In genomic region chr20:32434434-32434833, GRCh38 we compare ENCODE assay signal across 18 cellular contexts.
DNase-seq lines count a peak whose midpoint lies in the region; ATAC-seq and TF ChIP-seq lines count a peak whose summit lies in the region.
"Had no signal": no experiment of that assay in that cellular context is flagged by ENCODE, and none has a peak within 500 bp of the region (broad histone marks: within the 10 kb centered on the region; RNA-seq: fewer than 3 reads in every experiment).

No MANE protein-coding gene starts in this region.

- no peak overlapping the region for H3K4me2 ChIP-seq in hepatocyte
- H3K4me2 ChIP-seq in smooth muscle cell, result peak overlapping the region; percentile 51
- H3K4me2 ChIP-seq: BLaER1 treated with 17β-estradiol and CSF1 and Interleukin-3, amounts not matched to agents 10 nM and 100 nM had no signal

- CTCF ChIA-PET in activated CD4-positive, alpha-beta memory T cell treated with anti-CD3 and anti-CD28 coated beads for 36 hours (lab: Charles Lee), result no interaction called here
- CTCF ChIA-PET in activated CD4-positive, alpha-beta memory T cell treated with anti-CD3 and anti-CD28 coated beads, Interleukin-2, amount 10 ng/mL, durations not matched to agents 7 days and 5 days (lab: Charles Lee), result no interaction called here

- H3K27ac ChIP-seq in hepatocyte (no peak overlapping the region), smooth muscle cell (ENCODE audit: low read depth) (peak overlapping the region; percentile 68)
- H3K27ac ChIP-seq: BLaER1 treated with 17β-estradiol and CSF1 and Interleukin-3, amounts not matched to agents 10 nM and 100 nM had no signal

- H3K27ac Mint-ChIP-seq in activated CD4-positive, alpha-beta memory T cell treated with anti-CD3 and anti-CD28 coated beads for 36 hours, result peak overlapping the region; percentile 38
- H3K27ac Mint-ChIP-seq in activated CD4-positive, alpha-beta memory T cell treated with anti-CD3 and anti-CD28 coated beads, Interleukin-2, amount 10 ng/mL, durations not matched to agents 7 days and 5 days, result no peak overlapping the region
- H3K27ac Mint-ChIP-seq: CD8-positive, alpha-beta T cell had no signal

- no peak for ATAC-seq in stimulated activated naive CD8-positive, alpha-beta T cell treated with anti-CD3 and anti-CD28 coated beads, Interleukin-15, Interleukin-2, amounts not matched to agents 100 U/mL and 50 U/mL, for 24 hours
- no peak for ATAC-seq in GM18909 (IDR thresholded peaks at IDR 0.05; ENCODE audit: poor library complexity, unreplicated experiment)
- ATAC-seq: CD8-positive, alpha-beta T cell had no signal

- no peaks in the 10 kb centered on the region for H3K9me2 ChIP-seq in hepatocyte (replicated peaks; ENCODE audit: insufficient read depth)

- H3K4me3 ChIP-seq in hepatocyte (no peak overlapping the region), smooth muscle cell (no peak overlapping the region)
- H3K4me3 ChIP-seq: BLaER1 treated with 17β-estradiol and CSF1 and Interleukin-3, amounts not matched to agents 10 nM and 100 nM had no signal

- H3K4me1 Mint-ChIP-seq in activated CD4-positive, alpha-beta memory T cell treated with anti-CD3 and anti-CD28 coated beads for 36 hours (ENCODE audit: low read depth), result peaks cover 12% of the 10 kb centered on the region
- H3K4me1 Mint-ChIP-seq in activated CD4-positive, alpha-beta memory T cell treated with anti-CD3 and anti-CD28 coated beads, Interleukin-2, amount 10 ng/mL, durations not matched to agents 7 days and 5 days, result peaks cover 13% of the 10 kb centered on the region

- H3K9me3 Mint-ChIP-seq in activated CD4-positive, alpha-beta memory T cell treated with anti-CD3 and anti-CD28 coated beads for 36 hours, result no peaks in the 10 kb centered on the region
- no peaks in the 10 kb centered on the region for H3K9me3 Mint-ChIP-seq in activated CD4-positive, alpha-beta memory T cell treated with anti-CD3 and anti-CD28 coated beads, Interleukin-2, amount 10 ng/mL, durations not matched to agents 7 days and 5 days
- H3K9me3 Mint-ChIP-seq: CD8-positive, alpha-beta T cell had no signal

- H3K36me3 Mint-ChIP-seq in activated CD4-positive, alpha-beta memory T cell treated with anti-CD3 and anti-CD28 coated beads for 36 hours, result peaks cover 61% of the 10 kb centered on the region
- peaks cover 74% of the 10 kb centered on the region for H3K36me3 Mint-ChIP-seq in activated CD4-positive, alpha-beta memory T cell treated with anti-CD3 and anti-CD28 coated beads, Interleukin-2, amount 10 ng/mL, durations not matched to agents 7 days and 5 days (ENCODE audit: low read depth)

- H4K20me1 ChIP-seq in hepatocyte (ENCODE audit: insufficient read depth, poor library complexity, severe bottlenecking) (peaks cover 5% of the 10 kb centered on the region), smooth muscle cell (ENCODE audit: low read depth) (peaks cover 85% of the 10 kb centered on the region)

- DNase-seq in activated CD4-positive, alpha-beta memory T cell treated with anti-CD3 and anti-CD28 coated beads for 36 hours, result no peak
- no peak for DNase-seq in activated CD4-positive, alpha-beta memory T cell treated with anti-CD3 and anti-CD28 coated beads, Interleukin-2, amount 10 ng/mL, durations not matched to agents 7 days and 5 days
- DNase-seq in D341Med (ENCODE audit: low spot score), result peak; percentile 29
- peak; percentile 16 for DNase-seq in hepatocyte (ENCODE audit: low spot score)
- DNase-seq in smooth muscle cell (lab: John Stamatoyannopoulos, UW; ENCODE audit: unreplicated experiment), result no peak
- DNase-seq in stimulated activated naive CD4-positive, alpha-beta T cell treated with Interleukin-2 at 50 U/mL for 16 hours (lab: John Stamatoyannopoulos, UW), result no peak
- no peak for DNase-seq in stimulated activated naive CD8-positive, alpha-beta T cell treated with anti-CD3 and anti-CD28 coated beads, Interleukin-15, Interleukin-2, amounts not matched to agents 100 U/mL and 50 U/mL, for 24 hours
- DNase-seq: 8988T, DMS153, Kasumi-1, NCI-H1694, NCI-H2081 treated with DMSO at 0.1 percent for 48 hours, NCI-H446, NCI-H526, Right ventricle myocardium superior had no signal

- peaks cover 49% of the 10 kb centered on the region for H3K79me2 ChIP-seq in hepatocyte
- peaks cover 5% of the 10 kb centered on the region for H3K79me2 ChIP-seq in smooth muscle cell (ENCODE audit: low read depth)

- no peaks in the 10 kb centered on the region for H3K27me3 ChIP-seq in hepatocyte
- no peaks in the 10 kb centered on the region for H3K27me3 ChIP-seq in smooth muscle cell (ENCODE audit: low read depth)
- H3K27me3 ChIP-seq: BLaER1 treated with 17β-estradiol and CSF1 and Interleukin-3, amounts not matched to agents 10 nM and 100 nM had no signal

- H3K36me3 ChIP-seq in hepatocyte (replicated peaks; ENCODE audit: insufficient read depth, low read depth), result peaks cover 12% of the 10 kb centered on the region
- peaks cover 20% of the 10 kb centered on the region for H3K36me3 ChIP-seq in smooth muscle cell (ENCODE audit: low read depth)

- H3K4me3 Mint-ChIP-seq in activated CD4-positive, alpha-beta memory T cell treated with anti-CD3 and anti-CD28 coated beads for 36 hours, result no peak overlapping the region
- no peak overlapping the region for H3K4me3 Mint-ChIP-seq in activated CD4-positive, alpha-beta memory T cell treated with anti-CD3 and anti-CD28 coated beads, Interleukin-2, amount 10 ng/mL, durations not matched to agents 7 days and 5 days
- H3K4me3 Mint-ChIP-seq: CD8-positive, alpha-beta T cell had no signal

- POLR2A ChIA-PET in activated CD4-positive, alpha-beta memory T cell treated with anti-CD3 and anti-CD28 coated beads for 36 hours (lab: Charles Lee), result no interaction called here
- POLR2A ChIA-PET in activated CD4-positive, alpha-beta memory T cell treated with anti-CD3 and anti-CD28 coated beads, Interleukin-2, amount 10 ng/mL, durations not matched to agents 7 days and 5 days (lab: Charles Lee), result no interaction called here

- H3F3A ChIP-seq in smooth muscle cell (ENCODE audit: low read depth), result peaks cover 24% of the 10 kb centered on the region

- H3K9ac ChIP-seq in smooth muscle cell (ENCODE audit: low read depth), result no peak overlapping the region
- H3K9ac ChIP-seq: BLaER1 treated with 17β-estradiol and CSF1 and Interleukin-3, amounts not matched to agents 10 nM and 100 nM had no signal

- H3K9me3 ChIP-seq in hepatocyte (ENCODE audit: low read depth) (no peaks in the 10 kb centered on the region), smooth muscle cell (replicated peaks; ENCODE audit: low read depth) (no peaks in the 10 kb centered on the region)
- H3K9me3 ChIP-seq: BLaER1 treated with 17β-estradiol and CSF1 and Interleukin-3, amounts not matched to agents 10 nM and 100 nM had no signal

- H3K4me1 ChIP-seq in hepatocyte (ENCODE audit: insufficient read depth) (no peaks in the 10 kb centered on the region), smooth muscle cell (ENCODE audit: low read depth) (no peaks in the 10 kb centered on the region)

- 96% methylated on average over 18 of the region's 19 CpGs for WGBS in hepatocyte (ENCODE audit: low lambda C conversion rate, missing lambda C conversion rate)
- 93% methylated on average over 19 of the region's 19 CpGs for WGBS in smooth muscle cell (ENCODE audit: low lambda C conversion rate)

- TF ChIP-seq CTCF in hepatocyte (IDR thresholded peaks at IDR 0.05; ENCODE audit: poor library complexity) (no peak), smooth muscle cell (IDR thresholded peaks at IDR 0.05; ENCODE audit: borderline replicate concordance, insufficient read depth, poor library complexity, severe bottlenecking) (no peak)

- no peaks in the 10 kb centered on the region for H3K27me3 Mint-ChIP-seq in activated CD4-positive, alpha-beta memory T cell treated with anti-CD3 and anti-CD28 coated beads for 36 hours
- no peaks in the 10 kb centered on the region for H3K27me3 Mint-ChIP-seq in activated CD4-positive, alpha-beta memory T cell treated with anti-CD3 and anti-CD28 coated beads, Interleukin-2, amount 10 ng/mL, durations not matched to agents 7 days and 5 days

- no peak overlapping the region for H2AFZ ChIP-seq in hepatocyte
- no peak overlapping the region for H2AFZ ChIP-seq in smooth muscle cell (ENCODE audit: low read depth)

- intact Hi-C loops in activated CD4-positive, alpha-beta memory T cell treated with anti-CD3 and anti-CD28 coated beads for 36 hours (cut with micrococcal nuclease), result no loop called here

Comparison
In these comparisons a context has a peak if more than half of its experiments do, and no peak if none do; other contexts are left out.
1. DNase-seq: peak in D341Med (single experiment) and hepatocyte (single experiment); none in activated CD4-positive, alpha-beta memory T cell treated with anti-CD3 and anti-CD28 coated beads for 36 hours (single experiment), activated CD4-positive, alpha-beta memory T cell treated with anti-CD3 and anti-CD28 coated beads, Interleukin-2, amount 10 ng/mL, durations not matched to agents 7 days and 5 days (single experiment), smooth muscle cell (single experiment), stimulated activated naive CD4-positive, alpha-beta T cell treated with Interleukin-2 at 50 U/mL for 16 hours (single experiment) and stimulated activated naive CD8-positive, alpha-beta T cell treated with anti-CD3 and anti-CD28 coated beads, Interleukin-15, Interleukin-2, amounts not matched to agents 100 U/mL and 50 U/mL, for 24 hours (single experiment).